18 cellular contexts compared by ENCODE assay signal in the genomic region with DNA sequence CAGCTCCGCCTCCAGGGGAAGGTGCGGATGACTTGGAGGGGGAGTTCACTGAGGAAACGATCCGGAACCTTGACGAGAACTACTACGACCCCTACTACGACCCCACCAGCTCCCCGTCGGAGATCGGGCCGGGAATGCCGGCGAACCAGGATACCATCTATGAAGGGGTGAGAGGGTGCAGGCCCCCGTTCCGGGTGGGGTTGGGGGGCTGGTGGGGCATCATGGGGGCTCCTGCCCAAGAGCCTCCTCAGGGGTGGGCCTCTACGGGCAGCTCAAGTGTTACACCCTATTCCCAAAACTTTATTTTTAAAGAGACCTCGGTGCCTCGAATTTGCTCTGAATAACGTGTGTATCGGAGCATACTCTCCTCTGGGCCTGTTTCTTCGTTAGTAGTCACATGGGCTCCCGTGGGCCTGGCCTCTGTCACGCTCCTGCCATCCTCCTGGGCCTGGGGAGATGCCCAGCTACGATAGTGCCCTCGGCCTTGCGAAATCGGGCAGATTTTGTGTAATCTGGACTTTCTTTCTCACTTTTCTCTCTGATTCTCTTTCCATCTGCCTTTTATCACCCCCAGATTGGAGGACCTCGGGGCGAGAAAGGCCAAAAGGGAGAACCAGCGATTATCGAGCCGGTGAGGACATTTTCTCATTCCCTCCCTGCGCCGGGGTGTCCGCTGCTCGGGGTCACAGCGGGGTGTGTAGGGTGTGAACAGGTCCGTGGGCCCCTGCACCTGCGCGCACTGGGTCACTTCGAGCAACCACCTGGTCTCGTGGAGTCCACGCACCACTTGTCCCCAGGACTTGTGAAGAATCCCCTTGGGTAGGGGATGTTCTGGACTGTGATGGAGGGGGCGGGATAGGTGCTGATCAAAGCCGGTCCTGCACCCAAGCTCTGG.
DNase-seq lines count a peak whose midpoint lies in the region; ATAC-seq, FAIRE-seq and TF ChIP-seq lines count a peak whose summit lies in the region.
"Had no signal": no experiment of that assay in that cellular context is flagged by ENCODE, and none has a peak within 500 bp of the region (broad histone marks: within the 10 kb centered on the region; RNA-seq: fewer than 3 reads in every experiment).

No MANE protein-coding gene starts in this region.

- no peaks in the 10 kb centered on the region for H3K27me3 ChIP-seq in astrocyte (ENCODE audit: insufficient read depth, low read length)
- H3K27me3 ChIP-seq in left ventricle myocardium inferior (ENCODE audit: low read depth) = no peaks in the 10 kb centered on the region
- no peaks in the 10 kb centered on the region for H3K27me3 ChIP-seq in transverse colon

- H3K4me3 Mint-ChIP-seq in astrocyte (ENCODE audit: unreplicated experiment) (no peak overlapping the region), neural crest cell (no peak overlapping the region)
- H3K4me3 Mint-ChIP-seq in activated T-cell treated with anti-CD3 and anti-CD28 coated beads, Interleukin-2, amount 50 U/mL, for 72 hours = no peak overlapping the region
- H3K4me3 Mint-ChIP-seq: GM23338 had no signal

- TF ChIP-seq CTCF in astrocyte (IDR thresholded peaks at IDR 0.05; ENCODE audit: insufficient read depth, low read depth, low read length) = no peak
- no peak for TF ChIP-seq CTCF in left ventricle myocardium inferior (IDR thresholded peaks at IDR 0.05; ENCODE audit: borderline replicate concordance)
- TF ChIP-seq CTCF in neural crest cell (conservative IDR thresholded peaks at IDR 0.05) = no peak
- TF ChIP-seq CTCF in transverse colon (IDR thresholded peaks at IDR 0.05) = no peak

- H3K4me2 ChIP-seq in astrocyte (ENCODE audit: low read length) = no peak overlapping the region
- H3K4me2 ChIP-seq: GM23338, KMS-11 had no signal

- peaks cover 16% of the 10 kb centered on the region for H3K4me1 ChIP-seq in astrocyte (ENCODE audit: insufficient read depth, low read length)
- H3K4me1 ChIP-seq in left ventricle myocardium inferior = peaks cover 71% of the 10 kb centered on the region
- peaks cover 26 to 41% (median 37%) of the 10 kb centered on the region in 4 donors for H3K4me1 ChIP-seq in transverse colon

- FAIRE-seq in astrocyte (lab: Jason Lieb, UNC) = no peak
- FAIRE-seq: GM12892, HepG2 had no signal

- in situ Hi-C loops in transverse colon (cut with MboI; ENCODE audit: low pct_ligation_motif_present in 1 of 4, low pct_unique_long_range_greater_than_20kb in 1 of 4, low sequenced_read_pairs in 3 of 4) (loop anchor here in 1 of 4 donors (25.0 kb wide), 1 partner anchor 569 kb away; a partner anchor contains a TSS), ACHN (cut with HindIII; ENCODE audit: low pct_ligation_motif_present, low pct_unique_long_range_greater_than_20kb, low sequenced_read_pairs) (no loop called here)

- H3K27ac ChIP-seq in astrocyte (ENCODE audit: low read depth, low read length) (no peak overlapping the region), left ventricle myocardium inferior (replicated peaks) (peak overlapping the region; percentile 86), transverse colon (peak overlapping the region; percentile 46 to 83 (median 76))
- H3K27ac ChIP-seq: KMS-11 had no signal

- H3K4me3 ChIP-seq in astrocyte (ENCODE audit: insufficient read depth, low read depth, low read length) (no peak overlapping the region), left ventricle myocardium inferior (no peak overlapping the region), transverse colon (no peak overlapping the region)
- H3K4me3 ChIP-seq: GM23338 had no signal

- TF ChIP-seq POLR2A in transverse colon (IDR thresholded peaks at IDR 0.05) = no peak

- peaks cover 60% of the 10 kb centered on the region for H3K79me2 ChIP-seq in astrocyte (ENCODE audit: insufficient read depth, low read length)

- H3K9me3 Mint-ChIP-seq in astrocyte (ENCODE audit: unreplicated experiment) (peaks cover 3% of the 10 kb centered on the region), neural crest cell (no peaks in the 10 kb centered on the region)
- peaks cover 0 to 2% of the 10 kb centered on the region in 2 donors for H3K9me3 Mint-ChIP-seq in activated T-cell treated with anti-CD3 and anti-CD28 coated beads, Interleukin-2, amount 50 U/mL, for 72 hours

- H3K27me3 Mint-ChIP-seq in astrocyte (ENCODE audit: low read depth, unreplicated experiment) (no peaks in the 10 kb centered on the region), neural crest cell (ENCODE audit: low read depth) (no peaks in the 10 kb centered on the region)
- H3K27me3 Mint-ChIP-seq in activated T-cell treated with anti-CD3 and anti-CD28 coated beads, Interleukin-2, amount 50 U/mL, for 72 hours (ENCODE audit: low read depth) = no peaks in the 10 kb centered on the region

- ATAC-seq in HG03565 (IDR thresholded peaks at IDR 0.05; ENCODE audit: unreplicated experiment) = no peak
- no peak for ATAC-seq in activated T-cell treated with anti-CD3 and anti-CD28 coated beads, Interleukin-2, amount 50 U/mL, for 72 hours (replicated peaks in 1 of 2)
- ATAC-seq: GM23338, HepG2 had no signal

- peaks cover 42% of the 10 kb centered on the region for H3K36me3 ChIP-seq in astrocyte (ENCODE audit: insufficient read depth, low read length)
- H3K36me3 ChIP-seq in left ventricle myocardium inferior = no peaks in the 10 kb centered on the region
- H3K36me3 ChIP-seq in transverse colon = no peaks in the 10 kb centered on the region

- peaks cover 99% of the 10 kb centered on the region for H4K20me1 ChIP-seq in astrocyte (ENCODE audit: insufficient read depth, low read length)

- no peak overlapping the region for H3K9ac ChIP-seq in astrocyte (ENCODE audit: low read length)
- H3K9ac ChIP-seq: KMS-11 had no signal

- peaks cover 36% of the 10 kb centered on the region for H3K4me1 Mint-ChIP-seq in astrocyte (ENCODE audit: low read depth, unreplicated experiment)
- no peaks in the 10 kb centered on the region for H3K4me1 Mint-ChIP-seq in neural crest cell
- no peaks in the 10 kb centered on the region for H3K4me1 Mint-ChIP-seq in activated T-cell treated with anti-CD3 and anti-CD28 coated beads, Interleukin-2, amount 50 U/mL, for 72 hours (ENCODE audit: low read depth)
- H3K4me1 Mint-ChIP-seq: GM23338 had no signal

- TF ChIP-seq EP300 in transverse colon (IDR thresholded peaks at IDR 0.05; ENCODE audit: low read depth) = no peak

- WGBS in transverse colon (ENCODE audit: low coverage in 1 of 2), 2 donors = 86 to 88% methylated on average over 13 to 45 of the region's 45 CpGs

- H3K9me3 ChIP-seq in astrocyte (ENCODE audit: insufficient read depth, low read depth, low read length) (no peaks in the 10 kb centered on the region), left ventricle myocardium inferior (replicated peaks) (no peaks in the 10 kb centered on the region), transverse colon (no peaks in the 10 kb centered on the region)

- DNase-seq in astrocyte (ENCODE audit: low read depth) (no peak), left ventricle myocardium inferior (no peak), neural crest cell (ENCODE audit: low read depth, low spot score) (no peak), transverse colon (no peak), ACHN (no peak)
- DNase-seq in activated T-cell treated with anti-CD3 and anti-CD28 coated beads, Interleukin-2, amount 50 U/mL, for 72 hours = no peak
- DNase-seq: COR-L47, NCI-H1436, NCI-H2029, NCI-H2171, NCI-H446, NCI-H69, RPMI8226 had no signal

- peaks cover 40% of the 10 kb centered on the region for H3K36me3 Mint-ChIP-seq in astrocyte (ENCODE audit: low read depth, unreplicated experiment)
- H3K36me3 Mint-ChIP-seq in neural crest cell (ENCODE audit: low read depth) = no peaks in the 10 kb centered on the region
- H3K36me3 Mint-ChIP-seq in activated T-cell treated with anti-CD3 and anti-CD28 coated beads, Interleukin-2, amount 50 U/mL, for 72 hours (ENCODE audit: insufficient read depth in 2 of 2) = peaks cover 0 to 1% of the 10 kb centered on the region in 2 donors

- peak overlapping the region; percentile 88 for H3K27ac Mint-ChIP-seq in astrocyte (ENCODE audit: unreplicated experiment)
- H3K27ac Mint-ChIP-seq in neural crest cell (ENCODE audit: unreplicated experiment) = peak overlapping the region; percentile 19
- H3K27ac Mint-ChIP-seq in activated T-cell treated with anti-CD3 and anti-CD28 coated beads, Interleukin-2, amount 50 U/mL, for 72 hours = no peak overlapping the region
- H3K27ac Mint-ChIP-seq: GM23338 had no signal

- intact Hi-C loops in left ventricle myocardium inferior (cut with micrococcal nuclease) = no loop called here
- intact Hi-C loops in transverse colon (cut with DNase I; ENCODE audit: low total_unique reads) = no loop called here

- no peak overlapping the region for H2AFZ ChIP-seq in astrocyte (ENCODE audit: low read depth, low read length)
- H2AFZ ChIP-seq: GM23338 had no signal
